6 cellular contexts compared by ENCODE assay signal in genomic region chr18:38996056-38996455, GRCh38.
"Had no signal": no experiment of that assay in that cellular context is flagged by ENCODE, and none has a peak within 500 bp of the region (broad histone marks: within the 10 kb centered on the region; RNA-seq: fewer than 3 reads in every experiment).

No MANE protein-coding gene starts in this region.

- H3K4me2 ChIP-seq: GM23338 had no signal

- H3K9me3 Mint-ChIP-seq: GM23338, H9 had no signal

- H3K4me3 Mint-ChIP-seq: GM23338, H9 had no signal

- H2AFZ ChIP-seq: GM23338 had no signal

- ATAC-seq: GM23338, K562 had no signal

- H3K27ac Mint-ChIP-seq: GM23338 had no signal

- DNase-seq: H9, HCEC 1CT, IMR-90, KG1 had no signal

- H3K4me3 ChIP-seq: GM23338, K562 had no signal

- H3K4me1 Mint-ChIP-seq: GM23338, H9 had no signal
